ENCODE assay signal across 8 cellular contexts in the genomic region with DNA sequence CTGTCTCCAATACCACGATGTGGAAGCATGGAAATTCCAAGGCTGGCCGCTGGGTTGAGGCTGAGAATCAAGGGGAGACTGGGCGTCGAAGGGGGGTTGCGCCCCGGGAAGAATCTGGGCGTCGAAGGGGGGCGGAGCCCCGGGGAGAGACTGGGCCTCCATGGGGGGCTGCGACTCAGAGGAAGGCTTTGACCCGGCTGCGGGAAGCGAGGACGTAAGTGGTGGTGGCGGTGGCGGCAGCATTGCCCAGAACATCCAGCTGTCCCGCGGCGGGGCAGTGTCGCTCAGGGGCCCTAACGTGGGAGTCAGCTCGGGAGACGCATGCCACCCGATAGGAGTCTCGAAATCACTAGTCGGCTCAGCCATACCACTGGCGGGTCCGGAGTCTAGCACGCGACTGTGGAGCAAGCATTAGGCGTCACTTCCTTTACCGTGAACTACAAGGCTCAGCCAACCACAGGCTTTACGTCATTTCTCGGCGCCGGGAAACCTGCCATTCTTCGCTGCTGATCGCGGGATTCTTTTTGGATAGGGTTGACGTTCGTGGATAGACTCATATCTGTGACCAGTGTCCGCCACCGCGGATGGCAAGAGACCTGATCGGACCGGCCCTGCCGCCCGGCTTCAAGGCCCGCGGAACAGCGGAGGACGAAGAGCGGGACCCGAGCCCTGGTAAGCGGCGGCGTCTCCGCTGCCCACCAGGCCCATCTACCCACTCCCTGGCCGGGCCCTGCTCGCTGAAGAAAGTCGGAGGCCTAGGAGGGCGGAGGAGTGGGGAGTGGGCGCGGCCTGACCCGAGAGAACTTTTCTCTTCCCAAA. TPM values are rescaled to one million over a fixed set of nuclear protein-coding genes. Genes with fewer than 3 reads are reported as not detected.
A peak's percentile ranks its signal among the peaks of the same experiment; 100 is the strongest.
DNase-seq lines count a peak whose midpoint lies in the region; ATAC-seq and TF ChIP-seq lines count a peak whose summit lies in the region.

A gene with protein sequence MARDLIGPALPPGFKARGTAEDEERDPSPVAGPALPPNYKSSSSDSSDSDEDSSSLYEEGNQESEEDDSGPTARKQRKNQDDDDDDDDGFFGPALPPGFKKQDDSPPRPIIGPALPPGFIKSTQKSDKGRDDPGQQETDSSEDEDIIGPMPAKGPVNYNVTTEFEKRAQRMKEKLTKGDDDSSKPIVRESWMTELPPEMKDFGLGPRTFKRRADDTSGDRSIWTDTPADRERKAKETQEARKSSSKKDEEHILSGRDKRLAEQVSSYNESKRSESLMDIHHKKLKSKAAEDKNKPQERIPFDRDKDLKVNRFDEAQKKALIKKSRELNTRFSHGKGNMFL (plus strand): TSS at position 468 of the 819 bp plus-strand sequence. CDS start 117 bp downstream, at position 585.
Gene NUFIP1, minus strand, starts transcription at position 401 of the 819 bp plus-strand sequence. Its CDS starts 35 bp downstream, at position 366.

- no peak for TF ChIP-seq CTCF in LNCaP clone FGC (IDR thresholded peaks at IDR 0.05; ENCODE audit: control insufficient read depth, extremely low read depth, insufficient read depth)
- TF ChIP-seq CTCF in RWPE2 (IDR thresholded peaks at IDR 0.05; ENCODE audit: poor library complexity, severe bottlenecking): no peak
- TF ChIP-seq CTCF in fibroblast of villous mesenchyme (IDR thresholded peaks at IDR 0.05; ENCODE audit: insufficient read depth, low read depth, low read length): no peak
- TF ChIP-seq CTCF in nephron progenitor cell (IDR thresholded peaks at IDR 0.05): no peak

- peak within 1 kb of the TSS; percentile 100 for H3K27ac Mint-ChIP-seq in nephron progenitor cell
- peak within 1 kb of the TSS; percentile 96 for H3K27ac Mint-ChIP-seq in stimulated activated naive CD8-positive, alpha-beta T cell treated with anti-CD3 and anti-CD28 coated beads, Interleukin-15, Interleukin-2, amounts not matched to agents 100 ng/mL and 50 ng/mL, for 24 hours

- DNase-seq in ELF-1 (ENCODE audit: low read depth, low spot score) (peak; percentile 93), H4 (ENCODE audit: low spot score) (peak; percentile 87), LNCaP clone FGC (ENCODE audit: low read depth) (peak; percentile 81), RWPE2 (ENCODE audit: low spot score) (peak; percentile 85), fibroblast of villous mesenchyme (ENCODE audit: low read depth) (peak; percentile 96), nephron progenitor cell (peak; percentile 89)
- peak; percentile 80 for DNase-seq in activated effector memory CD4-positive, alpha-beta T cell treated with Interleukin-2 at 50 U/mL for 16 hours

- H3K4me3 Mint-ChIP-seq in nephron progenitor cell: peak within 1 kb of the TSS; percentile 93
- peak within 1 kb of the TSS; percentile 94 for H3K4me3 Mint-ChIP-seq in stimulated activated naive CD8-positive, alpha-beta T cell treated with anti-CD3 and anti-CD28 coated beads, Interleukin-15, Interleukin-2, amounts not matched to agents 100 ng/mL and 50 ng/mL, for 24 hours

- no peaks in the 10 kb centered on the region for H3K9me3 ChIP-seq in RWPE2 (ENCODE audit: severe bottlenecking)

- H3K27me3 Mint-ChIP-seq in nephron progenitor cell (ENCODE audit: low read depth, poor library complexity): no peaks in the 10 kb centered on the region
- no peaks in the 10 kb centered on the region for H3K27me3 Mint-ChIP-seq in stimulated activated naive CD8-positive, alpha-beta T cell treated with anti-CD3 and anti-CD28 coated beads, Interleukin-15, Interleukin-2, amounts not matched to agents 100 ng/mL and 50 ng/mL, for 24 hours

- H3K4me3 ChIP-seq in LNCaP clone FGC (ENCODE audit: low read depth, low read length) (peak within 1 kb of the TSS; percentile 93), RWPE2 (ENCODE audit: severe bottlenecking) (peak within 1 kb of the TSS; percentile 95), fibroblast of villous mesenchyme (ENCODE audit: low read depth, low read length) (peak within 1 kb of the TSS; percentile 99)

- peaks cover 34% of the 10 kb centered on the region for H3K36me3 ChIP-seq in RWPE2 (ENCODE audit: low read depth)

- peak; percentile 95 for ATAC-seq in RWPE2 (ENCODE audit: low read depth)

- H3K4me1 Mint-ChIP-seq in nephron progenitor cell: peaks cover 44% of the 10 kb centered on the region
- H3K4me1 Mint-ChIP-seq in stimulated activated naive CD8-positive, alpha-beta T cell treated with anti-CD3 and anti-CD28 coated beads, Interleukin-15, Interleukin-2, amounts not matched to agents 100 ng/mL and 50 ng/mL, for 24 hours (ENCODE audit: low read depth): peaks cover 60% of the 10 kb centered on the region

- H3K9me3 Mint-ChIP-seq in nephron progenitor cell: no peaks in the 10 kb centered on the region
- no peaks in the 10 kb centered on the region for H3K9me3 Mint-ChIP-seq in stimulated activated naive CD8-positive, alpha-beta T cell treated with anti-CD3 and anti-CD28 coated beads, Interleukin-15, Interleukin-2, amounts not matched to agents 100 ng/mL and 50 ng/mL, for 24 hours

- peaks cover 21% of the 10 kb centered on the region for H3K4me1 ChIP-seq in RWPE2 (ENCODE audit: insufficient read depth, poor library complexity, severe bottlenecking)

- H3K36me3 Mint-ChIP-seq in nephron progenitor cell (ENCODE audit: low read depth): peaks cover 38% of the 10 kb centered on the region
- peaks cover 26% of the 10 kb centered on the region for H3K36me3 Mint-ChIP-seq in stimulated activated naive CD8-positive, alpha-beta T cell treated with anti-CD3 and anti-CD28 coated beads, Interleukin-15, Interleukin-2, amounts not matched to agents 100 ng/mL and 50 ng/mL, for 24 hours (ENCODE audit: low read depth)

- no peaks in the 10 kb centered on the region for H3K27me3 ChIP-seq in RWPE2 (ENCODE audit: insufficient read depth, poor library complexity, severe bottlenecking)

- peak within 1 kb of the TSS; percentile 43 for H3K27ac ChIP-seq in RWPE2 (ENCODE audit: poor library complexity, severe bottlenecking)

RNA-seq across cellular contexts. Expression of the first gene that starts in this region (rescaled TPM):
- total RNA-seq in H4 (2014; rRNA removed; shearing (Covaris generic)): 16.2 and 16.6 TPM in 2 replicates
- 23.8 and 31.1 TPM in 2 replicates for total RNA-seq in fibroblast of villous mesenchyme

RNA-seq across cellular contexts. Expression of gene NUFIP1, which starts in this region (rescaled TPM):
- 3.1 and 3.9 TPM in 2 replicates for total RNA-seq in H4 (2014; rRNA removed; shearing (Covaris generic))
- total RNA-seq in fibroblast of villous mesenchyme: 4.2 and 4.7 TPM in 2 replicates

Comparison
In these comparisons a context has a peak if more than half of its experiments do, and no peak if none do; other contexts are left out.
1. Peak in every context shown above with its lines: DNase-seq, ATAC-seq, H3K4me3 ChIP-seq and H3K27ac ChIP-seq.